In genomic region chr6:52186480-52186879, GRCh38 we compare ENCODE assay signal across 20 cellular contexts. TPM values are rescaled to one million over a fixed set of nuclear protein-coding genes. Genes with fewer than 3 reads are reported as not detected.
DNase-seq lines count a peak whose midpoint lies in the region; ATAC-seq and TF ChIP-seq lines count a peak whose summit lies in the region.
"Had no signal": no experiment of that assay in that cellular context is flagged by ENCODE, and none has a peak within 500 bp of the region (broad histone marks: within the 10 kb centered on the region; RNA-seq: fewer than 3 reads in every experiment).

No MANE protein-coding gene starts in this region.

- no peak overlapping the region for H2AFZ ChIP-seq in SK-N-SH (ENCODE audit: low read depth)

- no peaks in the 10 kb centered on the region for H3K36me3 Mint-ChIP-seq in T-helper 2 cell treated with Interferon-gamma antibody and Interleukin-4, amounts not matched to agents 5 μg/mL and 100 μg/mL, for 36 hours (ENCODE audit: low read depth)

- no peaks in the 10 kb centered on the region for H4K20me1 ChIP-seq in SK-N-SH (ENCODE audit: insufficient read depth)

- H3K9me3 Mint-ChIP-seq in T-helper 2 cell treated with Interferon-gamma antibody and Interleukin-4, amounts not matched to agents 5 μg/mL and 100 μg/mL, for 36 hours = no peaks in the 10 kb centered on the region

- H3K27ac Mint-ChIP-seq in T-helper 2 cell treated with Interferon-gamma antibody and Interleukin-4, amounts not matched to agents 5 μg/mL and 100 μg/mL, for 36 hours = no peak overlapping the region
- H3K27ac Mint-ChIP-seq: WTC11 had no signal

- ATAC-seq in GM19438 (IDR thresholded peaks at IDR 0.05; ENCODE audit: low read depth, unreplicated experiment) = peak; percentile 75
- ATAC-seq in HG02763 (IDR thresholded peaks at IDR 0.05; ENCODE audit: unreplicated experiment) = peak; percentile 72
- peak; percentile 75 for ATAC-seq in HG03460 (IDR thresholded peaks at IDR 0.05; ENCODE audit: unreplicated experiment)
- ATAC-seq in left ventricle myocardium superior = no peak
- ATAC-seq: heart right ventricle, left cardiac atrium, WTC11 had no signal

- in situ Hi-C loops in GM13977 (cut with MboI; ENCODE audit: low pct_unique_long_range_greater_than_20kb, low sequenced_read_pairs, unreplicated experiment) (no loop called here), brain microvascular endothelial cell (cut with HindIII; ENCODE audit: low pct_ligation_motif_present, low sequenced_read_pairs) (no loop called here)

- H3F3A ChIP-seq in SK-N-SH (replicated peaks; ENCODE audit: insufficient read depth) = no peaks in the 10 kb centered on the region

- CTCF ChIA-PET in SK-N-SH (lab: Yijun Ruan, JAX) = no interaction called here

- no peaks in the 10 kb centered on the region for H3K79me2 ChIP-seq in SK-N-SH (ENCODE audit: insufficient read depth)

- H3K27ac ChIP-seq in brain microvascular endothelial cell = no peak overlapping the region
- no peak overlapping the region for H3K27ac ChIP-seq in SK-N-SH (ENCODE audit: low read depth in 2 of 2, low read length in 1 of 2)
- H3K27ac ChIP-seq: heart right ventricle, upper lobe of left lung had no signal

- POLR2A ChIA-PET in SK-N-SH (lab: Yijun Ruan, JAX) = no interaction called here

- no peak for TF ChIP-seq EP300 in SK-N-SH (IDR thresholded peaks at IDR 0.05; ENCODE audit: borderline replicate concordance in 1 of 2, low read depth in 1 of 2, low read length in 1 of 2)

- H3K4me3 ChIP-seq in brain microvascular endothelial cell (ENCODE audit: low read depth, low read length) (no peak overlapping the region), SK-N-SH (ENCODE audit: low read depth in 2 of 2, low read length in 1 of 2) (no peak overlapping the region)
- H3K4me3 ChIP-seq: heart right ventricle, upper lobe of left lung had no signal

- peaks cover 3% of the 10 kb centered on the region for H3K4me1 Mint-ChIP-seq in T-helper 2 cell treated with Interferon-gamma antibody and Interleukin-4, amounts not matched to agents 5 μg/mL and 100 μg/mL, for 36 hours (ENCODE audit: low read depth)

- DNase-seq in GM13977 (ENCODE audit: low spot score) (peak; percentile 32), brain microvascular endothelial cell (no peak), left ventricle myocardium superior (no peak), SK-N-SH (no peak)
- DNase-seq in T-helper 2 cell treated with Interferon-gamma antibody and Interleukin-4, amounts not matched to agents 5 μg/mL and 100 μg/mL, for 36 hours (ENCODE audit: low spot score) = no peak
- DNase-seq: activated T-cell treated with anti-CD3 and anti-CD28 coated beads, Interleukin-2, amount 50 U/mL, for 48 hours; amygdala; GOT3; heart right ventricle; left cardiac atrium; NCI-H2081 treated with DMSO at 0.1 percent for 48 hours; upper lobe of left lung had no signal

- 21% methylated on average over 5 of the region's 5 CpGs for WGBS in SK-N-SH (ENCODE audit: low lambda C conversion rate)

- H3K36me3 ChIP-seq in brain microvascular endothelial cell (replicated peaks) (no peaks in the 10 kb centered on the region), SK-N-SH (replicated peaks in 1 of 2; ENCODE audit: control insufficient read depth in 1 of 2, insufficient read depth in 2 of 2, low read length in 1 of 2) (no peaks in the 10 kb centered on the region)
- H3K36me3 ChIP-seq: heart right ventricle, upper lobe of left lung had no signal

- H3K9ac ChIP-seq in SK-N-SH = no peak overlapping the region

- no peaks in the 10 kb centered on the region for H3K9me3 ChIP-seq in SK-N-SH
- H3K9me3 ChIP-seq: heart right ventricle, upper lobe of left lung had no signal

- no peaks in the 10 kb centered on the region for H3K4me1 ChIP-seq in SK-N-SH (ENCODE audit: control insufficient read depth in 1 of 2, insufficient read depth in 2 of 2, low read depth in 1 of 2, low read length in 1 of 2)
- H3K4me1 ChIP-seq: heart right ventricle, upper lobe of left lung had no signal

- H3K9me2 ChIP-seq in SK-N-SH = no peaks in the 10 kb centered on the region

- intact Hi-C loops in left ventricle myocardium superior (cut with micrococcal nuclease) = no loop called here

- no peak for TF ChIP-seq RAD21 in SK-N-SH (IDR thresholded peaks at IDR 0.05; ENCODE audit: low read length)

- no peaks in the 10 kb centered on the region for H3K27me3 ChIP-seq in brain microvascular endothelial cell (replicated peaks)
- no peaks in the 10 kb centered on the region for H3K27me3 ChIP-seq in SK-N-SH (ENCODE audit: insufficient read depth)
- H3K27me3 ChIP-seq: upper lobe of left lung had no signal

- H3K4me3 Mint-ChIP-seq in T-helper 2 cell treated with Interferon-gamma antibody and Interleukin-4, amounts not matched to agents 5 μg/mL and 100 μg/mL, for 36 hours = no peak overlapping the region
- H3K4me3 Mint-ChIP-seq: WTC11 had no signal

- H3K4me2 ChIP-seq in SK-N-SH = no peak overlapping the region

- no peak for TF ChIP-seq CTCF in GM13977 (IDR thresholded peaks at IDR 0.05; ENCODE audit: extremely low read depth, insufficient read depth, missing control alignments)
- no peak for TF ChIP-seq CTCF in brain microvascular endothelial cell (IDR thresholded peaks at IDR 0.05; ENCODE audit: low read depth, low read length, missing control alignments)
- TF ChIP-seq CTCF in SK-N-SH (IDR thresholded peaks at IDR 0.05) = no peak

- H3K27me3 Mint-ChIP-seq in T-helper 2 cell treated with Interferon-gamma antibody and Interleukin-4, amounts not matched to agents 5 μg/mL and 100 μg/mL, for 36 hours (ENCODE audit: low read depth) = peaks cover 73% of the 10 kb centered on the region

TF ChIP-seq in SK-N-SH, 30 proteins besides CTCF, POLR2A, EP300 and RAD21:
- TF ChIP-seq TAF1 (IDR thresholded peaks at IDR 0.05; ENCODE audit: borderline replicate concordance, low read depth, low read length) = no peak
- TF ChIP-seq MEF2A (IDR thresholded peaks at IDR 0.05; ENCODE audit: borderline replicate concordance, low read depth) = no peak
- TF ChIP-seq ELF1 (IDR thresholded peaks at IDR 0.05) = no peak
- no peak for TF ChIP-seq IRF3 (IDR thresholded peaks at IDR 0.05; ENCODE audit: low read depth, low read length)
- no peak for TF ChIP-seq FOXM1 (IDR thresholded peaks at IDR 0.05; ENCODE audit: low read depth)
- TF ChIP-seq RCOR1 (IDR thresholded peaks at IDR 0.05; ENCODE audit: low read length) = no peak
- no peak for TF ChIP-seq TEAD4 (IDR thresholded peaks at IDR 0.05; ENCODE audit: borderline replicate concordance, insufficient read depth)
- no peak for TF ChIP-seq MAX (IDR thresholded peaks at IDR 0.05; ENCODE audit: low read depth)
- TF ChIP-seq TCF12 (IDR thresholded peaks at IDR 0.05) = no peak
- TF ChIP-seq NFIC (IDR thresholded peaks at IDR 0.05; ENCODE audit: borderline replicate concordance) = no peak

RNA-seq across cellular contexts. Expression of gene IL17A, which starts 0.3 kb away (rescaled TPM):
- total RNA-seq in left ventricle myocardium superior = not detected
- polyA plus RNA-seq in SK-N-SH (2012; rRNA removed) = not detected in 2 replicates
- polyA plus RNA-seq in SK-N-SH (2012; cell fraction: cytosol; rRNA removed) = not detected in 2 replicates
- polyA plus RNA-seq in SK-N-SH (2012; cell fraction: nucleus; rRNA removed) = not detected in 2 replicates
- total RNA-seq: heart right ventricle, left cardiac atrium, M059J, myocyte, renal cortical epithelial cell, upper lobe of left lung, WTC11 had no signal
- polyA plus RNA-seq: AG04450, heart right ventricle had no signal

RNA-seq across cellular contexts. Expression of gene IL17F, which starts 57.8 kb away (rescaled TPM):
- total RNA-seq in left ventricle myocardium superior = not detected
- not detected in 2 replicates for polyA plus RNA-seq in SK-N-SH (2012; rRNA removed)
- not detected in 2 replicates for polyA plus RNA-seq in SK-N-SH (2012; cell fraction: cytosol; rRNA removed)
- not detected in 2 replicates for polyA plus RNA-seq in SK-N-SH (2012; cell fraction: nucleus; rRNA removed)
- total RNA-seq: heart right ventricle, left cardiac atrium, M059J, myocyte, renal cortical epithelial cell, upper lobe of left lung, WTC11 had no signal
- polyA plus RNA-seq: AG04450, heart right ventricle had no signal
